8 cellular contexts compared by ENCODE assay signal in the genomic region with DNA sequence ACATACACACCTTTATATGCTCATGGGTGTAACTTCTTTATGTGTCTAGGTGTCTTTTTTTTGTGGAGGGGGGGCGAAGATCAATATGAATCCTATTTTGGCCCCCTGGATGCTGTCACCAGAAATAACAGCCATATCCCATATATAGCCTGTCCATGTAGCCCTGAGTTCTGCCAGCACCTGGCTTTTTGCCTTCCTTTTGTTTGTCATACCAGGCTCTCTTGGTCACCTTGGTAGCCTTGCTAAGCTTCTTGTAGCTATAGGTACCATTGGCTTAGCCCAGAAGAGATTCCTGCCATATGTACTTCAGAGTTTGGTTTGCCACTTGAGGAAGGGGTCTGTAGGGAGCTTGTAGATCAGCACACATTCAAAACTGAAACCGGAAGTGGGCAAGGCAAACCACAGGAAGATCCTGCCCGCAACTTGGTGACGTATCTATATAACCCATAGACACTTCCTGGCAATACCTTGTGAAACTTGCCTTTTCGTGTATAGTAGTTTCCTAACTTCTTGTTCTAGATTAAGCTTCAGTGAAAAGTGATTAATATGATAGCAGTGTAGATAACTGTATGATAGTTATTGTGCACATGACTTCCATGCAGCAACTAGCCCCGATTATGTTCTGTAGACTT. TPM values are rescaled to one million over a fixed set of nuclear protein-coding genes. Genes with fewer than 3 reads are reported as not detected.
DNase-seq lines count a peak whose midpoint lies in the region; ATAC-seq, FAIRE-seq and TF ChIP-seq lines count a peak whose summit lies in the region.

No MANE protein-coding gene starts in this region.

- intact Hi-C loops in pancreas (cut with DNase I): no loop called here
- intact Hi-C loops in uterus (cut with DNase I; ENCODE audit: low total_unique reads): no loop called here

- TF ChIP-seq CTCF in Peyer's patch (IDR thresholded peaks at IDR 0.05): no peak
- no peak for TF ChIP-seq CTCF in pancreas (IDR thresholded peaks at IDR 0.05)
- no peak for TF ChIP-seq CTCF in uterus (IDR thresholded peaks at IDR 0.05)

- H3K27me3 ChIP-seq in Peyer's patch (no peaks in the 10 kb centered on the region), pancreas (no peaks in the 10 kb centered on the region), MG63 (no peaks in the 10 kb centered on the region), uterus (no peaks in the 10 kb centered on the region)

- H3K36me3 ChIP-seq in Peyer's patch (no peaks in the 10 kb centered on the region), pancreas (no peaks in the 10 kb centered on the region), MG63 (peaks cover 16% of the 10 kb centered on the region), uterus (no peaks in the 10 kb centered on the region)

- WGBS in pancreas, 2 donors: 85 to 88% methylated on average over 6 of the region's 6 CpGs

- FAIRE-seq in pancreas (lab: Jason Lieb, UNC): no peak

- ATAC-seq in GM18520 (IDR thresholded peaks at IDR 0.05; ENCODE audit: unreplicated experiment): peak; percentile 80
- ATAC-seq in HG02885 (IDR thresholded peaks at IDR 0.05; ENCODE audit: poor library complexity, unreplicated experiment): peak; percentile 98
- ATAC-seq in pancreas: peak in 3 of 4 donors; percentile 56 to 86 (median 69)

- TF ChIP-seq POLR2A in Peyer's patch (IDR thresholded peaks at IDR 0.05): no peak
- TF ChIP-seq POLR2A in uterus (IDR thresholded peaks at IDR 0.05): no peak

- H3K27ac ChIP-seq in Peyer's patch (peak overlapping the region; percentile 26 to 70 (median 48)), pancreas (no peak overlapping the region), uterus (no peak overlapping the region)

- H3K4me3 ChIP-seq in Peyer's patch: no peak overlapping the region
- H3K4me3 ChIP-seq in pancreas: no peak overlapping the region
- H3K4me3 ChIP-seq in MG63: no peak overlapping the region
- no peak overlapping the region for H3K4me3 ChIP-seq in uterus

- peak in 2 of 3 donors; percentile 86 to 93 for DNase-seq in Peyer's patch
- peak; percentile 93 for DNase-seq in activated effector memory CD4-positive, alpha-beta T cell treated with anti-CD3 and anti-CD28 coated beads, Interleukin-2, amount 50 U/mL, for 16 hours
- peak in 1 of 6 donors; percentile 37 for DNase-seq in pancreas
- no peak for DNase-seq in MG63
- DNase-seq in uterus: no peak
- no peak for DNase-seq in hippocampal formation (lab: John Stamatoyannopoulos, UW)

- H3K9me3 ChIP-seq in Peyer's patch (no peaks in the 10 kb centered on the region), pancreas (no peaks in the 10 kb centered on the region), MG63 (no peaks in the 10 kb centered on the region; the same call in 1 of the 2 replicates), uterus (no peaks in the 10 kb centered on the region)

- H3K4me1 ChIP-seq in Peyer's patch: peaks cover 0 to 9% (median 0%) of the 10 kb centered on the region in 4 donors
- H3K4me1 ChIP-seq in pancreas: peaks cover 0 to 9% (median 0%) of the 10 kb centered on the region in 3 donors
- no peaks in the 10 kb centered on the region for H3K4me1 ChIP-seq in uterus

RNA-seq across cellular contexts. Expression of gene RASA2, which starts 11.9 kb away (rescaled TPM):
- total RNA-seq in Peyer's patch (10 to 100 TPM; 22.3 to 43.7 (median 33.6) TPM), pancreas (10 to 100 TPM in 1 of 6 donors, 1 to 10 TPM in 5; 5.0 to 10.7 (median 6.3) TPM), uterus (10 to 100 TPM; 11.3 to 49.4 (median 38.7) TPM)
- 1 to 10 TPM; 3.2 to 4.4 TPM for polyA plus RNA-seq in pancreas
- 7.2 and 10.0 TPM in 2 replicates for total RNA-seq in MG63 (2014; rRNA removed; shearing (Covaris generic); ENCODE audit: low replicate concordance)

Comparison
In these comparisons a context has a peak if more than half of its experiments do, and no peak if none do; other contexts are left out.
1. DNase-seq: peak in Peyer's patch (2 of 3) and activated effector memory CD4-positive, alpha-beta T cell treated with anti-CD3 and anti-CD28 coated beads, Interleukin-2, amount 50 U/mL, for 16 hours (single experiment); none in MG63 (single experiment), uterus (0 of 2) and hippocampal formation (0 of 2).
2. H3K27ac ChIP-seq: peak in Peyer's patch (4 of 4); none in pancreas (0 of 4) and uterus (0 of 2).
3. Peak in every context shown above with its lines, with median percentiles within 50 percentile points of each other: ATAC-seq.